13 cellular contexts compared by ENCODE assay signal in the genomic region with DNA sequence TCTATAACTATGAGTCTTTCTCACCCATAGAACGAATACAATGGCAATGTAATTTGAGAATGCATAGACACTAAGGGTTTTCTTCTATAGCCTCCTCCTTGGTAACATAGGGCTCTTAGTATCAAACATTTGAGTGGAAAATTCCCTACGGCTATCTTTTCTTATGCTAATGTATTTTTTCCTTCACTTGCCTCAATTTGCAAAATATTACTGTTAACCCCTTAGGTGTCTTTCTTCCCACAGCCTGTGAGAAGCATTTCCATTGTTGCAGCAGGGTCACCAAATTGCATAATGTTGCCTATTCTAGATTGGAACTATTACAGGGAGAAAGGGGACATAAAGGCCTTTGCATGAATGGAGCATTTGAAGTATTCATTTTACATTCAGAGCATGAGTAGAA.
DNase-seq lines count a peak whose midpoint lies in the region; ATAC-seq and TF ChIP-seq lines count a peak whose summit lies in the region.
"Had no signal": no experiment of that assay in that cellular context is flagged by ENCODE, and none has a peak within 500 bp of the region (broad histone marks: within the 10 kb centered on the region; RNA-seq: fewer than 3 reads in every experiment).

No MANE protein-coding gene starts in this region.

- peaks cover 4% of the 10 kb centered on the region for H3K9me3 Mint-ChIP-seq in activated CD4-positive, alpha-beta T cell treated with anti-CD3 and anti-CD28 coated beads, Interleukin-2, amount 10 ng/mL, durations not matched to agents 24 days and 14 days
- H3K9me3 Mint-ChIP-seq in CD14-positive monocyte, result peaks cover 0 to 3% (median 0%) of the 10 kb centered on the region in 7 donors

- peaks cover 1% of the 10 kb centered on the region for H3K4me1 Mint-ChIP-seq in activated CD4-positive, alpha-beta T cell treated with anti-CD3 and anti-CD28 coated beads, Interleukin-2, amount 10 ng/mL, durations not matched to agents 24 days and 14 days
- peaks cover 5% of the 10 kb centered on the region for H3K4me1 Mint-ChIP-seq in CD14-positive monocyte

- ATAC-seq in GM18505 (IDR thresholded peaks at IDR 0.05; ENCODE audit: unreplicated experiment), result no peak

- TF ChIP-seq POLR2A in GM18505 (IDR thresholded peaks at IDR 0.05; ENCODE audit: borderline replicate concordance, extremely low read depth, insufficient read depth, insufficient read length), result no peak

- H3K27ac Mint-ChIP-seq in activated CD4-positive, alpha-beta T cell treated with anti-CD3 and anti-CD28 coated beads, Interleukin-2, amount 10 ng/mL, durations not matched to agents 24 days and 14 days, result no peak overlapping the region
- H3K27ac Mint-ChIP-seq in CD14-positive monocyte, result no peak overlapping the region

- peak; percentile 24 for DNase-seq in activated CD4-positive, alpha-beta T cell treated with anti-CD3 and anti-CD28 coated beads, Interleukin-2, amount 10 ng/mL, durations not matched to agents 24 days and 14 days
- no peak for DNase-seq in activated CD4-positive, alpha-beta T cell treated with anti-CD3 and anti-CD28 coated beads, Interleukin-2, amount 50 U/mL, for 4 hours
- DNase-seq in NCI-H2227 (lab: John Stamatoyannopoulos, UW; ENCODE audit: unreplicated experiment) (peak; percentile 2), foreskin melanocyte (peak; percentile 50), CD14-positive monocyte (ENCODE audit: low spot score) (no peak), iPS-NIHi7 (ENCODE audit: extremely low spot score) (no peak), HUDEP-2 (lab: John Stamatoyannopoulos, UW; ENCODE audit: unreplicated experiment in 76 of 76) (no peak)
- DNase-seq: Caco-2, MG63, NCI-H1092 treated with DMSO at 0.1 percent for 48 hours, NCI-H2029, RPMI8226 had no signal

- H3K27me3 Mint-ChIP-seq in activated CD4-positive, alpha-beta T cell treated with anti-CD3 and anti-CD28 coated beads, Interleukin-2, amount 10 ng/mL, durations not matched to agents 24 days and 14 days, result peaks cover 18% of the 10 kb centered on the region
- H3K27me3 Mint-ChIP-seq in CD14-positive monocyte (ENCODE audit: low read depth in 3 of 3), result no peaks in the 10 kb centered on the region

- intact Hi-C loops in activated CD4-positive, alpha-beta T cell treated with anti-CD3 and anti-CD28 coated beads, Interleukin-2, amount 10 ng/mL, durations not matched to agents 24 days and 14 days (cut with micrococcal nuclease), result no loop called here
- intact Hi-C loops in CD14-positive monocyte (cut with micrococcal nuclease), result no loop called here

- TF ChIP-seq CTCF in CD14-positive monocyte (IDR thresholded peaks at IDR 0.05), result no peak

- no peak overlapping the region for H3K4me3 Mint-ChIP-seq in activated CD4-positive, alpha-beta T cell treated with anti-CD3 and anti-CD28 coated beads, Interleukin-2, amount 10 ng/mL, durations not matched to agents 24 days and 14 days
- no peak overlapping the region for H3K4me3 Mint-ChIP-seq in CD14-positive monocyte

- no peaks in the 10 kb centered on the region for H3K36me3 Mint-ChIP-seq in activated CD4-positive, alpha-beta T cell treated with anti-CD3 and anti-CD28 coated beads, Interleukin-2, amount 10 ng/mL, durations not matched to agents 24 days and 14 days (ENCODE audit: low read depth)
- no peaks in the 10 kb centered on the region for H3K36me3 Mint-ChIP-seq in CD14-positive monocyte

Comparison
In these comparisons a context has a peak if more than half of its experiments do, and no peak if none do; other contexts are left out.
1. DNase-seq: peak in activated CD4-positive, alpha-beta T cell treated with anti-CD3 and anti-CD28 coated beads, Interleukin-2, amount 10 ng/mL, durations not matched to agents 24 days and 14 days (single experiment), NCI-H2227 (single experiment) and foreskin melanocyte (single experiment); none in activated CD4-positive, alpha-beta T cell treated with anti-CD3 and anti-CD28 coated beads, Interleukin-2, amount 50 U/mL, for 4 hours (0 of 2), CD14-positive monocyte (single experiment), iPS-NIHi7 (single experiment) and HUDEP-2 (0 of 76).